ENCODE assay signal across 16 cellular contexts in genomic region chr1:69157046-69157756, GRCh38.
A peak's percentile ranks its signal among the peaks of the same experiment; 100 is the strongest.
DNase-seq lines count a peak whose midpoint lies in the region; ATAC-seq and TF ChIP-seq lines count a peak whose summit lies in the region.
"Had no signal": no experiment of that assay in that cellular context is flagged by ENCODE, and none has a peak within 500 bp of the region (broad histone marks: within the 10 kb centered on the region; RNA-seq: fewer than 3 reads in every experiment).

No MANE protein-coding gene starts in this region.

- no peak overlapping the region for H2BK15ac ChIP-seq in mesendoderm (replicated peaks; ENCODE audit: low read depth)

- no peak overlapping the region for H2AK5ac ChIP-seq in mesendoderm (ENCODE audit: low read length)

- no peak overlapping the region for H3K23ac ChIP-seq in mesendoderm (ENCODE audit: low read length)

- H3K9me3 ChIP-seq in HCT116 (ENCODE audit: control insufficient read depth in 1 of 2, insufficient read depth in 1 of 2, low read depth in 1 of 2, low read length in 2 of 2) (no peaks in the 10 kb centered on the region), endodermal cell (ENCODE audit: control insufficient read depth, low read length) (no peaks in the 10 kb centered on the region)
- H3K9me3 ChIP-seq: Caco-2 had no signal

- no peak overlapping the region for H4K8ac ChIP-seq in mesendoderm (ENCODE audit: low read depth, low read length)

- BruUV-seq in HCT116 (replicated peaks; lab: Mats Ljungman, UMichigan), result no TSS peak

- H4K20me1 ChIP-seq in HCT116 (ENCODE audit: insufficient read depth), result no peaks in the 10 kb centered on the region

- H3K9ac ChIP-seq in HCT116 (ENCODE audit: low read length), result no peak overlapping the region
- H3K9ac ChIP-seq in endodermal cell (ENCODE audit: extremely low read depth, low read length, poor library complexity, severe bottlenecking), result no peak overlapping the region
- no peak overlapping the region for H3K9ac ChIP-seq in mesendoderm (ENCODE audit: low read length)

- no peak for TF ChIP-seq RAD21 in HCT116 (IDR thresholded peaks at IDR 0.05; ENCODE audit: low read depth)

- no peaks in the 10 kb centered on the region for H3K36me3 ChIP-seq in HCT116 (ENCODE audit: control insufficient read depth in 1 of 2, insufficient read depth in 2 of 2, low read length in 2 of 2)
- no peaks in the 10 kb centered on the region for H3K36me3 ChIP-seq in endodermal cell (ENCODE audit: control insufficient read depth, insufficient read depth, low read length)
- no peaks in the 10 kb centered on the region for H3K36me3 ChIP-seq in mesendoderm (ENCODE audit: control insufficient read depth, insufficient read depth, low read length)

- no peak overlapping the region for H2AFZ ChIP-seq in HCT116 (ENCODE audit: low read depth, low read length, poor library complexity, severe bottlenecking)

- no peaks in the 10 kb centered on the region for H3K4me1 Mint-ChIP-seq in endodermal cell

- DNase-seq in HCT116 (ENCODE audit: low read depth, low spot score) (no peak), endodermal cell (peak; percentile 61), mesendoderm (peak; percentile 13), NCI-H526 (lab: John Stamatoyannopoulos, UW) (no peak), activated gamma-delta T cell (lab: John Stamatoyannopoulos, UW) (no peak)
- DNase-seq: ACHN; AML-193; CD4-positive, alpha-beta T cell; GDM1; HCEC 1CT; HFFc6; IMR-90 had no signal

- H3K36me3 Mint-ChIP-seq in endodermal cell (ENCODE audit: low read depth), result no peaks in the 10 kb centered on the region

- H3K27me3 ChIP-seq in HCT116 (ENCODE audit: insufficient read depth, low read length) (no peaks in the 10 kb centered on the region), endodermal cell (ENCODE audit: control insufficient read depth, insufficient read depth, low read length, poor library complexity, severe bottlenecking) (no peaks in the 10 kb centered on the region), mesendoderm (ENCODE audit: insufficient read depth, low read length, poor library complexity) (no peaks in the 10 kb centered on the region)

- no peak overlapping the region for H3K18ac ChIP-seq in mesendoderm (ENCODE audit: low read length)

- no peak overlapping the region for H4K5ac ChIP-seq in mesendoderm (ENCODE audit: low read length)

- H3K4me1 ChIP-seq in HCT116 (ENCODE audit: control insufficient read depth in 1 of 2, insufficient read depth in 2 of 2, low read length in 2 of 2), result no peaks in the 10 kb centered on the region
- H3K4me1 ChIP-seq in endodermal cell (ENCODE audit: control insufficient read depth, insufficient read depth, low read length), result no peaks in the 10 kb centered on the region
- H3K4me1 ChIP-seq in mesendoderm (ENCODE audit: control insufficient read depth, low read depth, low read length), result no peaks in the 10 kb centered on the region
- H3K4me1 ChIP-seq: Caco-2 had no signal

- TF ChIP-seq CTCF in HCT116 (IDR thresholded peaks at IDR 0.05 in 2 of 3, conservative IDR thresholded peaks at IDR 0.05 in 1 of 3; ENCODE audit: borderline replicate concordance in 1 of 3, insufficient read depth in 1 of 3, low read depth in 2 of 3, low read length in 2 of 3) (no peak; a peak in 1 of 6 replicates), endodermal cell (conservative IDR thresholded peaks at IDR 0.05) (peak; percentile 63)

- TF ChIP-seq POLR2A in HCT116 (IDR thresholded peaks at IDR 0.05; ENCODE audit: borderline replicate concordance, extremely low read depth, insufficient read depth, insufficient read length), result no peak

- H3K27ac Mint-ChIP-seq in endodermal cell, result no peak overlapping the region
- H3K27ac Mint-ChIP-seq: CD4-positive, alpha-beta T cell; HFFc6 had no signal

- H3K4me2 ChIP-seq in HCT116 (ENCODE audit: low read length) (no peak overlapping the region), mesendoderm (ENCODE audit: low read length) (no peak overlapping the region)

- no peak overlapping the region for H3K4ac ChIP-seq in mesendoderm (ENCODE audit: low read depth, low read length)

- no peaks in the 10 kb centered on the region for H3K79me2 ChIP-seq in HCT116 (ENCODE audit: insufficient read depth, low read length)
- H3K79me2 ChIP-seq in mesendoderm (ENCODE audit: control insufficient read depth, insufficient read depth, low read length), result no peaks in the 10 kb centered on the region

- H3K56ac ChIP-seq in mesendoderm (ENCODE audit: low read length), result no peak overlapping the region

- no peaks in the 10 kb centered on the region for H3K27me3 Mint-ChIP-seq in endodermal cell (ENCODE audit: insufficient read depth)
- H3K27me3 Mint-ChIP-seq: CD4-positive, alpha-beta T cell had no signal

- RAD21 ChIA-PET in HCT116 (lab: Charles Lee; ENCODE audit: low non-redundant PET in 1 of 2, low total read pairs in 2 of 2, uncharacterized antibody in 2 of 2, unreplicated experiment in 2 of 2), result no interaction called here

- no peak overlapping the region for H3K4me3 Mint-ChIP-seq in endodermal cell
- H3K4me3 Mint-ChIP-seq: CD4-positive, alpha-beta T cell; HFFc6 had no signal

- no peaks in the 10 kb centered on the region for H3K9me3 Mint-ChIP-seq in endodermal cell

- CTCF ChIA-PET in HCT116 (lab: Charles Lee), result no interaction called here

- no peak overlapping the region for H2BK120ac ChIP-seq in mesendoderm (ENCODE audit: low read depth, low read length)

- H3K27ac ChIP-seq in HCT116 (ENCODE audit: low read depth, low read length) (no peak overlapping the region), endodermal cell (ENCODE audit: low read depth, low read length) (no peak overlapping the region), mesendoderm (ENCODE audit: low read depth, low read length) (no peak overlapping the region)
- H3K27ac ChIP-seq: C4-2B had no signal

- H3K79me1 ChIP-seq in mesendoderm (ENCODE audit: low read length), result no peaks in the 10 kb centered on the region

- 93% methylated on average over 2 of the region's 2 CpGs; no CpG with 5 or more reads in 1 of the 2 experiments for WGBS in endodermal cell (ENCODE audit: insufficient coverage in 1 of 2, insufficient read length in 1 of 2), 2 experiments
- WGBS in mesendoderm (ENCODE audit: extremely low coverage, insufficient coverage, low lambda C conversion rate), result no CpG with 5 or more reads among the region's 2 CpGs

- intact Hi-C loops in HCT116 (cut with micrococcal nuclease), result no loop called here

- no peak overlapping the region for H3K4me3 ChIP-seq in HCT116 (replicated peaks in 1 of 2; ENCODE audit: low read depth in 1 of 2, low read length in 2 of 2)
- H3K4me3 ChIP-seq in endodermal cell (ENCODE audit: low read length), result no peak overlapping the region
- H3K4me3 ChIP-seq in mesendoderm (ENCODE audit: low read length), result no peak overlapping the region
- H3K4me3 ChIP-seq: K562 had no signal

- POLR2A ChIA-PET in HCT116 (lab: Charles Lee), result no interaction called here

- ATAC-seq in HCT116 (0 out of 2 replicates have a peak, but pooled peaks have one; percentile 42), HG02678 (IDR thresholded peaks at IDR 0.05; ENCODE audit: unreplicated experiment) (no peak)
- ATAC-seq: K562 had no signal

- H2BK5ac ChIP-seq in mesendoderm (ENCODE audit: low read length), result no peak overlapping the region

- H3K9me2 ChIP-seq in HCT116 (ENCODE audit: insufficient read depth), result no peaks in the 10 kb centered on the region

TF ChIP-seq in HCT116, 20 proteins besides CTCF, POLR2A, EP300 and RAD21 (continues in another document):
- TF ChIP-seq ZNF274 (IDR thresholded peaks at IDR 0.05; ENCODE audit: low read depth, low read length) (no peak), JUND (IDR thresholded peaks at IDR 0.05) (no peak), ATF3 (IDR thresholded peaks at IDR 0.05) (no peak), SP1 (IDR thresholded peaks at IDR 0.05; ENCODE audit: low read depth) (no peak), ZFX (IDR thresholded peaks at IDR 0.05) (no peak), POLR2AphosphoS5 (IDR thresholded peaks at IDR 0.05; ENCODE audit: low read depth, low read length) (no peak), ELF1 (IDR thresholded peaks at IDR 0.05; ENCODE audit: borderline replicate concordance, low read depth) (no peak), SIN3A (IDR thresholded peaks at IDR 0.05; ENCODE audit: low read depth) (no peak), CBX3 (IDR thresholded peaks at IDR 0.05; ENCODE audit: low read depth) (no peak), YY1 (IDR thresholded peaks at IDR 0.05; ENCODE audit: extremely low read depth, insufficient replicate concordance, low read depth, low read length) (no peak), MAX (IDR thresholded peaks at IDR 0.05) (no peak), EZH2 (IDR thresholded peaks at IDR 0.05) (no peak), REST (IDR thresholded peaks at IDR 0.05; ENCODE audit: low read depth) (no peak), EZH2phosphoT487 (IDR thresholded peaks at IDR 0.05; ENCODE audit: borderline replicate concordance) (no peak)

Comparison
In these comparisons a context has a peak if more than half of its experiments do, and no peak if none do; other contexts are left out.
1. DNase-seq: peak in endodermal cell (single experiment) and mesendoderm (single experiment); none in HCT116 (single experiment), NCI-H526 (0 of 2) and activated gamma-delta T cell (single experiment).